In genomic region chr2:133434962-133435668, GRCh38 we compare ENCODE assay signal across 12 cellular contexts.
DNase-seq lines count a peak whose midpoint lies in the region; ATAC-seq and TF ChIP-seq lines count a peak whose summit lies in the region.
"Had no signal": no experiment of that assay in that cellular context is flagged by ENCODE, and none has a peak within 500 bp of the region (broad histone marks: within the 10 kb centered on the region; RNA-seq: fewer than 3 reads in every experiment).

No MANE protein-coding gene starts in this region.

- 35 to 44% methylated on average over 5 of the region's 5 CpGs for WGBS in heart right ventricle, 2 donors
- WGBS in suprapubic skin, result 39% methylated on average over 5 of the region's 5 CpGs

- no peak for TF ChIP-seq EP300 in suprapubic skin (IDR thresholded peaks at IDR 0.05)

- CTCF ChIA-PET in AG04450 (lab: Charles Lee), result interaction anchor here (0.9 kb wide), 2 partner anchors 12 to 345 kb away, joined by 3 read pairs; no protein-coding TSS in a partner anchor

- no peaks in the 10 kb centered on the region for H3K27me3 ChIP-seq in AG04450 (ENCODE audit: control insufficient read depth, insufficient read depth, low read length)
- H3K27me3 ChIP-seq in heart right ventricle, result no peaks in the 10 kb centered on the region
- H3K27me3 ChIP-seq in suprapubic skin, result no peaks in the 10 kb centered on the region
- H3K27me3 ChIP-seq: breast epithelium, ovary had no signal

- no peak overlapping the region for H3K4me3 ChIP-seq in AG04450 (ENCODE audit: low read depth, low read length)
- no peak overlapping the region for H3K4me3 ChIP-seq in heart right ventricle
- H3K4me3 ChIP-seq in suprapubic skin, result no peak overlapping the region
- H3K4me3 ChIP-seq: breast epithelium, ovary had no signal

- H3K27ac ChIP-seq in AG04450 (ENCODE audit: low read depth, low read length), result no peak overlapping the region
- H3K27ac ChIP-seq in heart right ventricle, result peak overlapping the region in 2 of 10 donors; percentile 10 to 56
- H3K27ac ChIP-seq in suprapubic skin, result no peak overlapping the region
- H3K27ac ChIP-seq: breast epithelium, ovary had no signal

- ATAC-seq in heart right ventricle (peak in 7 of 8 donors; percentile 72 to 99 (median 98)), HG02938 (IDR thresholded peaks at IDR 0.05; ENCODE audit: unreplicated experiment) (no peak)

- H3K36me3 ChIP-seq in heart right ventricle (no peaks in the 10 kb centered on the region), suprapubic skin (no peaks in the 10 kb centered on the region)
- H3K36me3 ChIP-seq: breast epithelium, ovary had no signal

- POLR2A ChIA-PET in AG04450 (lab: Yijun Ruan, JAX), result no interaction called here

- no peaks in the 10 kb centered on the region for H3K9me3 ChIP-seq in AG04450 (ENCODE audit: control insufficient read depth, insufficient read depth, low read length)
- no peaks in the 10 kb centered on the region for H3K9me3 ChIP-seq in heart right ventricle
- H3K9me3 ChIP-seq in suprapubic skin, result no peaks in the 10 kb centered on the region
- H3K9me3 ChIP-seq: breast epithelium, ovary had no signal

- DNase-seq in AG04450 (ENCODE audit: low read depth, low spot score) (peak; percentile 24), HPDE6-E6E7 (ENCODE audit: extremely low spot score) (peak; percentile 78), RPMI7951 (ENCODE audit: low read depth) (peak; percentile 17), heart right ventricle (peak; percentile 21 to 61), cerebellum (ENCODE audit: low spot score) (no peak), NCI-H128 (lab: John Stamatoyannopoulos, UW; ENCODE audit: unreplicated experiment) (no peak), suprapubic skin (ENCODE audit: low spot score in 2 of 2) (no peak)
- DNase-seq: activated CD4-positive, alpha-beta T cell treated with anti-CD3 and anti-CD28 coated beads for 4 hours; NCI-H187 treated with DMSO at 0.1 percent for 48 hours; ovary had no signal

- peak; percentile 28 for TF ChIP-seq CTCF in AG04450 (IDR thresholded peaks at IDR 0.05; ENCODE audit: low read depth, low read length)
- peak in 3 of 9 donors; percentile 24 to 34 (median 25) for TF ChIP-seq CTCF in heart right ventricle (IDR thresholded peaks at IDR 0.05)
- no peak for TF ChIP-seq CTCF in suprapubic skin (IDR thresholded peaks at IDR 0.05)

- H3K4me1 ChIP-seq in heart right ventricle (peaks cover 0 to 17% (median 4%) of the 10 kb centered on the region in 9 donors), suprapubic skin (peaks cover 7% of the 10 kb centered on the region)

- intact Hi-C loops in heart right ventricle (cut with DNase I), result no loop called here

- TF ChIP-seq POLR2A in suprapubic skin (IDR thresholded peaks at IDR 0.05), result no peak

Comparison
In these comparisons a context has a peak if more than half of its experiments do, and no peak if none do; other contexts are left out.
1. DNase-seq: peak in AG04450 (single experiment), HPDE6-E6E7 (single experiment), RPMI7951 (single experiment) and heart right ventricle (2 of 2); none in cerebellum (single experiment), NCI-H128 (single experiment) and suprapubic skin (0 of 2).